ENCODE assay signal across 15 cellular contexts in the genomic region with DNA sequence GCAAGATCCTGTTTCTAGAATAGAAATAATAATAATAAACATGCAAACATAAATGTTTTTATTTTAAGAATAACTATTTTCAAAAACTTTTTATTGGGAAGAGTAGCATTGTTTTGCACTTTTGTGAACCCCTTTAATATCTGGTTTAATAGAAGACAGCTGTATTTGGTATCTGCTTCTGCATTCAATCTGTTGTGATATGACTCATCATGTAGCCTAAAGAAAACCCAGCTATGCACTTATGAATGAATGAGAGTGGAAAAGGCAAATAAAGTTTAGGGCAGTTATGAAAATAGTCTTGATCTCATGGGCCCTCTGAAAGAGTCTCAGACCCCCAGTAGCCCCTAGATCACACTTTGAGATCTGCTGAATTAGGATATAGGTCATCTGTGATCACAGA.
"Had no signal": no experiment of that assay in that cellular context is flagged by ENCODE, and none has a peak within 500 bp of the region (broad histone marks: within the 10 kb centered on the region; RNA-seq: fewer than 3 reads in every experiment).

No MANE protein-coding gene starts in this region.

- DNase-seq: activated B cell treated with CpG ODN at 0.5 μM for 24 hours; activated CD4-positive, alpha-beta T cell treated with anti-CD3 and anti-CD28 coated beads, Interleukin-2, amount 10 ng/mL, durations not matched to agents 7 days and 5 days; activated naive CD4-positive, alpha-beta T cell treated with anti-CD3 and anti-CD28 coated beads for 36 hours; activated T-cell treated with anti-CD3 and anti-CD28 coated beads for 4 hours; central memory CD4-positive, alpha-beta T cell; effector CD8-positive, alpha-beta T cell; sigmoid colon; stimulated activated CD4-positive, alpha-beta T cell treated with anti-CD3 and anti-CD28 coated beads, Interleukin-2, amount 100 ng/mL, for 48 hours; stimulated activated naive CD4-positive, alpha-beta T cell treated with Interleukin-2 at 50 U/mL for 16 hours; T-helper 2 cell; upper lobe of left lung had no signal

- H3K27ac ChIP-seq: coronary artery, epithelial cell of prostate, heart left ventricle, sigmoid colon, upper lobe of left lung had no signal

- H3K9me3 ChIP-seq: sigmoid colon, upper lobe of left lung had no signal

- H3K4me1 ChIP-seq: sigmoid colon, upper lobe of left lung had no signal

- H3K4me3 ChIP-seq: coronary artery, heart left ventricle, sigmoid colon, upper lobe of left lung had no signal

- H3K27me3 ChIP-seq: sigmoid colon, upper lobe of left lung had no signal

- H3K36me3 ChIP-seq: heart left ventricle, sigmoid colon, upper lobe of left lung had no signal

- ATAC-seq: activated T-helper 17 cell treated with anti-CD3 and anti-CD28 coated beads, Interleukin-2, amount 50 U/mL, for 72 hours had no signal
